ENCODE assay signal across 8 cellular contexts in genomic region chr7:44769381-44770209, GRCh38. TPM values are rescaled to one million over a fixed set of nuclear protein-coding genes. Genes with fewer than 3 reads are reported as not detected.
DNase-seq lines count a peak whose midpoint lies in the region; ATAC-seq and TF ChIP-seq lines count a peak whose summit lies in the region.

No MANE protein-coding gene starts in this region.

- H3K36me3 ChIP-seq in skeletal muscle satellite cell (ENCODE audit: insufficient read depth, low read length), result peaks cover 28% of the 10 kb centered on the region

- peak overlapping the region; percentile 68 for H3K4me3 Mint-ChIP-seq in T-helper 17 cell

- H3K27ac Mint-ChIP-seq in T-helper 17 cell, result peak overlapping the region; percentile 92

- H3K36me3 Mint-ChIP-seq in T-helper 17 cell (ENCODE audit: low read depth), result peaks cover 3% of the 10 kb centered on the region

- DNase-seq in T-helper 17 cell (no peak), glomerular visceral epithelial cell (ENCODE audit: extremely low spot score) (peak; percentile 77), NCI-H446 (lab: John Stamatoyannopoulos, UW) (no peak), OCI-M2 (lab: John Stamatoyannopoulos, UW; ENCODE audit: unreplicated experiment) (no peak)

- no peaks in the 10 kb centered on the region for H3K27me3 Mint-ChIP-seq in T-helper 17 cell

- H3K27ac ChIP-seq in 22Rv1, result peak overlapping the region; percentile 29; the same call in 1 of the 2 replicates

- TF ChIP-seq CTCF in 22Rv1 (IDR thresholded peaks at IDR 0.05), result no peak

- no peak overlapping the region for H3K4me3 ChIP-seq in skeletal muscle satellite cell (ENCODE audit: low read length)

- H3K27me3 ChIP-seq in skeletal muscle satellite cell (ENCODE audit: control insufficient read depth, insufficient read depth, low read length), result no peaks in the 10 kb centered on the region

- peak; percentile 75 for ATAC-seq in GM18867 (IDR thresholded peaks at IDR 0.05; ENCODE audit: unreplicated experiment)
- peak; percentile 41 for ATAC-seq in HG03025 (IDR thresholded peaks at IDR 0.05; ENCODE audit: low FRiP score, unreplicated experiment)
- peak; percentile 48 for ATAC-seq in T-helper 17 cell

- H3K4me1 Mint-ChIP-seq in T-helper 17 cell, result peaks cover 37% of the 10 kb centered on the region

- H3K9ac ChIP-seq in skeletal muscle satellite cell (ENCODE audit: low read depth, low read length), result no peak overlapping the region

- H3K9me3 ChIP-seq in T-helper 17 cell (ENCODE audit: control insufficient read depth, low read length, poor library complexity, severe bottlenecking) (no peaks in the 10 kb centered on the region), skeletal muscle satellite cell (replicated peaks; ENCODE audit: low read length) (no peaks in the 10 kb centered on the region)

- H3K4me1 ChIP-seq in skeletal muscle satellite cell (ENCODE audit: control insufficient read depth, insufficient read depth, low read length), result peaks cover 34% of the 10 kb centered on the region

- H3K4me2 ChIP-seq in skeletal muscle satellite cell (ENCODE audit: low read length), result peak overlapping the region; percentile 53

RNA-seq across cellular contexts. Expression of gene ZMIZ2, which starts 20.9 kb away (rescaled TPM):
- total RNA-seq in T-helper 17 cell, result 100 to 1,000 TPM; 117 to 171 TPM
- total RNA-seq in skeletal muscle satellite cell (2012; rRNA removed), result 11.8 and 12.7 TPM in 2 replicates

RNA-seq across cellular contexts. Expression of gene PPIA, which starts 26.9 kb away (rescaled TPM):
- total RNA-seq in T-helper 17 cell, result 100 to 1,000 TPM; 691 to 692 TPM
- 2,277 and 2,526 TPM in 2 replicates for total RNA-seq in skeletal muscle satellite cell (2012; rRNA removed)
